In the genomic region with DNA sequence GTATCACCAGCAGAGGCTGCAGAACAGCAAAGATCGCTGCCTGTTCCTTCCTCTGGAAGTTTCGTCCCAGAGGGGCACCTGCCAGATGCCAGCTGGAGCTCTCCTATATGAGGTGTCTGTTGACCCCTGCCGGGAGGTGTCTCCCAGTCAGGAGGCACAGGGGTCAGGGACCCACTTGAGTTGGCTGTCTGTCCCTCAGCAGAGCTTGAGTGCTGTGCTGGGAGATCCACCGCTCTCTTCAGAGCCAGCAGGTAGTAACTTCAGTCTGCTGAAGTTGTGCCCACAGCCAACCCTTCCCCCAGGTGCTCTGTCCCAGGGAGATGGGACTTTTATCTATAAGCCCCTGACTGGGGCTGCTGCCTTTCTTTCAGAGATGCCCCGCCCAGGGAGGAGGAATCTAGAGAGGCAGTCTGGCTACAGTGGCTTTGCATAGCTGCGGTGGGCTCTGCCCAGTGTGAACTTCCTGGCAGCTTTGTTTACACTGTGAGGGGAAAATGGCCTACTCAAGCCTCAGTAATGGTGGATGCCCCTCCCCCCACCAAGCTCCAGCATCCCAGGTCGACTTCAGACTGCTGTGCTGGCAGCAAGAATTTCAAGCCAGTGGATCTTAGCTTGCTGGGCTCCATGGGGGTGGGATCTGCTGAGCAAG, we compare ENCODE assay signal across 8 cellular contexts. TPM values are rescaled to one million over a fixed set of nuclear protein-coding genes. Genes with fewer than 3 reads are reported as not detected.
A peak's percentile ranks its signal among the peaks of the same experiment; 100 is the strongest.
DNase-seq lines count a peak whose midpoint lies in the region; ATAC-seq and TF ChIP-seq lines count a peak whose summit lies in the region.
"Not testable (repeated sequence)": the region's sequence is repeated elsewhere in the genome, so short reads cannot be mapped to it uniquely, and the experiment has no call there.

No MANE protein-coding gene starts in this region.

- DNase-seq in CD4-positive, CD25-positive, alpha-beta regulatory T cell = peak in 1 of 3 donors; percentile 65
- DNase-seq in SJSA1 (ENCODE audit: low read depth in 1 of 2, low spot score in 2 of 2) (peak; percentile 49 to 77), cardiac fibroblast (ENCODE audit: low read depth in 2 of 2) (peak; percentile 35 to 50), mesendoderm (peak; percentile 96), smooth muscle cell of the brain vasculature (ENCODE audit: low read depth, low spot score) (peak; percentile 53)
- DNase-seq in activated T-helper 1 cell treated with anti-CD3 and anti-CD28 coated beads, Interleukin-12 subunit alpha, Interleukin-12 subunit beta, Interleukin-2, Interleukin-4 antibody, amounts not matched to agents 30 ng/mL and 10 ng/mL and 1 ng/mL, durations not matched to agents 14 hours and 24 hours and 36 hours (ENCODE audit: low spot score); foreskin keratinocyte: not testable (repeated sequence)

- H3K27ac Mint-ChIP-seq in CD4-positive, CD25-positive, alpha-beta regulatory T cell = peak overlapping the region; percentile 88 to 90 (median 89)
- H3K27ac Mint-ChIP-seq in activated T-helper 1 cell treated with anti-CD3 and anti-CD28 coated beads, Interleukin-12 subunit alpha, Interleukin-12 subunit beta, Interleukin-2, Interleukin-4 antibody, amounts not matched to agents 30 ng/mL and 10 ng/mL and 1 ng/mL, durations not matched to agents 14 hours and 24 hours and 36 hours = peak overlapping the region; percentile 83

- peak overlapping the region; percentile 15 for H3K56ac ChIP-seq in mesendoderm (ENCODE audit: low read length)

- H3K27ac ChIP-seq in CD4-positive, CD25-positive, alpha-beta regulatory T cell (ENCODE audit: insufficient read depth, low read length, poor library complexity, severe bottlenecking) = peak overlapping the region; percentile 14
- H3K27ac ChIP-seq in HUES6 (ENCODE audit: low read depth, low read length) (peak overlapping the region; percentile 79; the same call in 1 of the 2 replicates), SJSA1 (peak overlapping the region; percentile 54; the same call in 1 of the 2 replicates), foreskin keratinocyte (peak overlapping the region; percentile 31), mesendoderm (ENCODE audit: low read depth, low read length) (peak overlapping the region; percentile 89)

- H2BK5ac ChIP-seq in mesendoderm (ENCODE audit: low read length) = not testable (repeated sequence)

- WGBS in mesendoderm (ENCODE audit: extremely low coverage, insufficient coverage, low lambda C conversion rate) = no CpG with 5 or more reads among the region's 7 CpGs

- H2AK5ac ChIP-seq in mesendoderm (ENCODE audit: low read length) = not testable (repeated sequence)

- H3K9me3 Mint-ChIP-seq in CD4-positive, CD25-positive, alpha-beta regulatory T cell; activated T-helper 1 cell treated with anti-CD3 and anti-CD28 coated beads, Interleukin-12 subunit alpha, Interleukin-12 subunit beta, Interleukin-2, Interleukin-4 antibody, amounts not matched to agents 30 ng/mL and 10 ng/mL and 1 ng/mL, durations not matched to agents 14 hours and 24 hours and 36 hours: not testable (repeated sequence)

- not testable (repeated sequence) for H3K4me2 ChIP-seq in mesendoderm (ENCODE audit: low read length)

- not testable (repeated sequence) for H4K8ac ChIP-seq in mesendoderm (ENCODE audit: low read depth, low read length)

- H3K79me1 ChIP-seq in mesendoderm (ENCODE audit: low read length) = peaks cover 10% of the 10 kb centered on the region

- not testable (repeated sequence) for H4K5ac ChIP-seq in mesendoderm (ENCODE audit: low read length)

- not testable (repeated sequence) for H2BK15ac ChIP-seq in mesendoderm (replicated peaks; ENCODE audit: low read depth)

- intact Hi-C loops in activated T-helper 1 cell treated with anti-CD3 and anti-CD28 coated beads, Interleukin-12 subunit alpha, Interleukin-12 subunit beta, Interleukin-2, Interleukin-4 antibody, amounts not matched to agents 30 ng/mL and 10 ng/mL and 1 ng/mL, durations not matched to agents 14 hours and 24 hours and 36 hours (cut with micrococcal nuclease) = not testable (repeated sequence)

- H3K4ac ChIP-seq in mesendoderm (ENCODE audit: low read depth, low read length) = not testable (repeated sequence)

- H2BK120ac ChIP-seq in mesendoderm (ENCODE audit: low read depth, low read length) = not testable (repeated sequence)

- peaks cover 18% of the 10 kb centered on the region for H3K4me1 ChIP-seq in CD4-positive, CD25-positive, alpha-beta regulatory T cell (ENCODE audit: control insufficient read depth, insufficient read depth, low read length, poor library complexity, severe bottlenecking)
- H3K4me1 ChIP-seq in HUES6 (ENCODE audit: control insufficient read depth, insufficient read depth, low read length) = peaks cover 28% of the 10 kb centered on the region
- H3K4me1 ChIP-seq in SJSA1 (replicated peaks) = peaks cover 14% of the 10 kb centered on the region
- not testable (repeated sequence) for H3K4me1 ChIP-seq in foreskin keratinocyte; mesendoderm (ENCODE audit: control insufficient read depth, low read depth, low read length)

- peaks cover 47% of the 10 kb centered on the region for H3K36me3 ChIP-seq in CD4-positive, CD25-positive, alpha-beta regulatory T cell (ENCODE audit: control insufficient read depth, insufficient read depth, low read length)
- peaks cover 37% of the 10 kb centered on the region for H3K36me3 ChIP-seq in HUES6 (ENCODE audit: control insufficient read depth, insufficient read depth, low read length)
- not testable (repeated sequence) for H3K36me3 ChIP-seq in SJSA1; mesendoderm (ENCODE audit: control insufficient read depth, insufficient read depth, low read length)

- not testable (repeated sequence) for H3K27me3 ChIP-seq in CD4-positive, CD25-positive, alpha-beta regulatory T cell (ENCODE audit: control insufficient read depth, insufficient read depth, low read length); HUES6 (ENCODE audit: control insufficient read depth, insufficient read depth, low read length); SJSA1 (replicated peaks); foreskin keratinocyte; mesendoderm (ENCODE audit: insufficient read depth, low read length, poor library complexity)

- peaks cover 58% of the 10 kb centered on the region for H3K36me3 Mint-ChIP-seq in CD4-positive, CD25-positive, alpha-beta regulatory T cell
- H3K36me3 Mint-ChIP-seq in activated T-helper 1 cell treated with anti-CD3 and anti-CD28 coated beads, Interleukin-12 subunit alpha, Interleukin-12 subunit beta, Interleukin-2, Interleukin-4 antibody, amounts not matched to agents 30 ng/mL and 10 ng/mL and 1 ng/mL, durations not matched to agents 14 hours and 24 hours and 36 hours (ENCODE audit: low read depth) = peaks cover 55% of the 10 kb centered on the region

- peak overlapping the region; percentile 63 for H3K9ac ChIP-seq in HUES6 (ENCODE audit: low read length)
- not testable (repeated sequence) for H3K9ac ChIP-seq in mesendoderm (ENCODE audit: low read length)

- not testable (repeated sequence) for ATAC-seq in CD4-positive, CD25-positive, alpha-beta regulatory T cell (ENCODE audit: low read depth in 2 of 2); foreskin keratinocyte

- not testable (repeated sequence) for H3K23ac ChIP-seq in mesendoderm (ENCODE audit: low read length)

- H3K4me3 ChIP-seq in CD4-positive, CD25-positive, alpha-beta regulatory T cell (ENCODE audit: low read depth, low read length); HUES6 (ENCODE audit: low read depth, low read length); SJSA1; cardiac fibroblast (replicated peaks in 1 of 2; ENCODE audit: low read depth in 2 of 2, low read length in 2 of 2); mesendoderm (ENCODE audit: low read length): not testable (repeated sequence)

- peak overlapping the region in 2 of 4 donors; percentile 47 to 79 for H3K4me3 Mint-ChIP-seq in CD4-positive, CD25-positive, alpha-beta regulatory T cell
- H3K4me3 Mint-ChIP-seq in activated T-helper 1 cell treated with anti-CD3 and anti-CD28 coated beads, Interleukin-12 subunit alpha, Interleukin-12 subunit beta, Interleukin-2, Interleukin-4 antibody, amounts not matched to agents 30 ng/mL and 10 ng/mL and 1 ng/mL, durations not matched to agents 14 hours and 24 hours and 36 hours = peak overlapping the region; percentile 1

- H3K79me2 ChIP-seq in mesendoderm (ENCODE audit: control insufficient read depth, insufficient read depth, low read length) = not testable (repeated sequence)

- peak overlapping the region; percentile 78 for H3K18ac ChIP-seq in mesendoderm (ENCODE audit: low read length)

- H3K4me1 Mint-ChIP-seq in CD4-positive, CD25-positive, alpha-beta regulatory T cell = peaks cover 25 to 56% (median 44%) of the 10 kb centered on the region in 4 donors
- H3K4me1 Mint-ChIP-seq in activated T-helper 1 cell treated with anti-CD3 and anti-CD28 coated beads, Interleukin-12 subunit alpha, Interleukin-12 subunit beta, Interleukin-2, Interleukin-4 antibody, amounts not matched to agents 30 ng/mL and 10 ng/mL and 1 ng/mL, durations not matched to agents 14 hours and 24 hours and 36 hours (ENCODE audit: low read depth) = peaks cover 43% of the 10 kb centered on the region

- TF ChIP-seq CTCF in cardiac fibroblast (IDR thresholded peaks at IDR 0.05; ENCODE audit: low read depth, low read length); foreskin keratinocyte (conservative IDR thresholded peaks at IDR 0.05): not testable (repeated sequence)

- H3K9me3 ChIP-seq in CD4-positive, CD25-positive, alpha-beta regulatory T cell (ENCODE audit: control insufficient read depth in 2 of 2, low read length in 2 of 2); HUES6 (ENCODE audit: control insufficient read depth, insufficient read depth, low read depth, low read length); SJSA1 (replicated peaks): not testable (repeated sequence)

- H3K27me3 Mint-ChIP-seq in CD4-positive, CD25-positive, alpha-beta regulatory T cell; activated T-helper 1 cell treated with anti-CD3 and anti-CD28 coated beads, Interleukin-12 subunit alpha, Interleukin-12 subunit beta, Interleukin-2, Interleukin-4 antibody, amounts not matched to agents 30 ng/mL and 10 ng/mL and 1 ng/mL, durations not matched to agents 14 hours and 24 hours and 36 hours (ENCODE audit: insufficient read depth): not testable (repeated sequence)

RNA-seq across cellular contexts. Expression of a gene that starts 40.6 kb away (rescaled TPM):
- 25.8 TPM for total RNA-seq in CD4-positive, CD25-positive, alpha-beta regulatory T cell
- 10 to 100 TPM in 2 of 4 donors, 1 to 10 TPM in 2; 7.6 to 15.0 (median 9.7) TPM for polyA plus RNA-seq in CD4-positive, CD25-positive, alpha-beta regulatory T cell
- 5.8 and 9.9 TPM in 2 replicates for total RNA-seq in SJSA1 (2014; rRNA removed; shearing (Covaris generic))
- total RNA-seq in activated T-helper 1 cell treated with anti-CD3 and anti-CD28 coated beads, Interleukin-12 subunit alpha, Interleukin-12 subunit beta, Interleukin-2, Interleukin-4 antibody, amounts not matched to agents 30 ng/mL and 10 ng/mL and 1 ng/mL, durations not matched to agents 14 hours and 24 hours and 36 hours = 140 and 142 TPM in 2 replicates
- total RNA-seq in foreskin keratinocyte = 42.2 and 52.5 TPM in 2 replicates
- polyA plus RNA-seq in foreskin keratinocyte = 27.3 and 34.3 TPM in 2 replicates
- 61.2 TPM for polyA plus RNA-seq in mesendoderm (2013, experiment 1 of 2)
- polyA plus RNA-seq in mesendoderm (2013, experiment 2 of 2) = 60.6 TPM

RNA-seq across cellular contexts. Expression of a gene that starts 40.8 kb away (rescaled TPM):
- total RNA-seq in CD4-positive, CD25-positive, alpha-beta regulatory T cell = 2.8 TPM
- 1 to 10 TPM in 2 of 4 donors, under 1 TPM in 2; 0.64 to 1.3 (median 1.0) TPM for polyA plus RNA-seq in CD4-positive, CD25-positive, alpha-beta regulatory T cell
- total RNA-seq in SJSA1 (2014; rRNA removed; shearing (Covaris generic)) = 1.2 and 1.7 TPM in 2 replicates
- total RNA-seq in activated T-helper 1 cell treated with anti-CD3 and anti-CD28 coated beads, Interleukin-12 subunit alpha, Interleukin-12 subunit beta, Interleukin-2, Interleukin-4 antibody, amounts not matched to agents 30 ng/mL and 10 ng/mL and 1 ng/mL, durations not matched to agents 14 hours and 24 hours and 36 hours = 4.4 and 4.5 TPM in 2 replicates
- total RNA-seq in foreskin keratinocyte = 2.7 and 2.8 TPM in 2 replicates
- polyA plus RNA-seq in foreskin keratinocyte = 1.8 and 2.0 TPM in 2 replicates
- polyA plus RNA-seq in mesendoderm (2013, experiment 1 of 2) = 1.2 TPM
- polyA plus RNA-seq in mesendoderm (2013, experiment 2 of 2) = 1.2 TPM

Comparison
In these comparisons a context has a peak if more than half of its experiments do, and no peak if none do; other contexts are left out.
1. H3K27ac ChIP-seq: peak in every context shown above with its lines; median percentile 89 in mesendoderm; 79 in HUES6; 54 in SJSA1; 31 in foreskin keratinocyte; 14 in CD4-positive, CD25-positive, alpha-beta regulatory T cell.